17 cellular contexts compared by ENCODE assay signal in genomic region chr4:115187136-115187535, GRCh38.
"Had no signal": no experiment of that assay in that cellular context is flagged by ENCODE, and none has a peak within 500 bp of the region (broad histone marks: within the 10 kb centered on the region; RNA-seq: fewer than 3 reads in every experiment).

No MANE protein-coding gene starts in this region.

- H3K4me3 ChIP-seq: coronary artery, lung, transverse colon, uterus had no signal

- DNase-seq: activated B cell treated with CpG ODN at 0.5 μM for 24 hours; activated CD4-positive, alpha-beta memory T cell treated with anti-CD3 and anti-CD28 coated beads, Interleukin-2, amount 10 ng/mL, durations not matched to agents 7 days and 5 days; activated CD4-positive, alpha-beta T cell treated with anti-CD3 and anti-CD28 coated beads for 4 hours; activated CD8-positive, alpha-beta memory T cell treated with anti-CD3 and anti-CD28 coated beads, Interleukin-2, amount 10 ng/mL, durations not matched to agents 7 days and 5 days; amniotic stem cell; brain microvascular endothelial cell; erythroblast; nucleus accumbens; posterior cingulate gyrus; stimulated activated CD4-positive, alpha-beta T cell treated with anti-CD3 and anti-CD28 coated beads, Interleukin-2, amount 100 ng/mL, for 24 hours; stimulated activated naive CD8-positive, alpha-beta T cell treated with anti-CD3 and anti-CD28 coated beads, Interleukin-15, Interleukin-2, amounts not matched to agents 100 U/mL and 50 U/mL, for 24 hours; T-cell; transverse colon; uterus had no signal

- ATAC-seq: activated CD8-positive, alpha-beta memory T cell treated with anti-CD3 and anti-CD28 coated beads, Interleukin-2, amount 10 ng/mL, durations not matched to agents 7 days and 5 days; natural killer cell treated with Interleukin-12 subunit alpha and Interleukin-12 subunit beta and Interleukin-15 and Interleukin-18, amount 100 ng/mL, for 72 hours; stimulated activated naive CD8-positive, alpha-beta T cell treated with anti-CD3 and anti-CD28 coated beads, Interleukin-15, Interleukin-2, amounts not matched to agents 100 U/mL and 50 U/mL, for 24 hours; T-cell had no signal
